ENCODE assay signal across 20 cellular contexts in the genomic region with DNA sequence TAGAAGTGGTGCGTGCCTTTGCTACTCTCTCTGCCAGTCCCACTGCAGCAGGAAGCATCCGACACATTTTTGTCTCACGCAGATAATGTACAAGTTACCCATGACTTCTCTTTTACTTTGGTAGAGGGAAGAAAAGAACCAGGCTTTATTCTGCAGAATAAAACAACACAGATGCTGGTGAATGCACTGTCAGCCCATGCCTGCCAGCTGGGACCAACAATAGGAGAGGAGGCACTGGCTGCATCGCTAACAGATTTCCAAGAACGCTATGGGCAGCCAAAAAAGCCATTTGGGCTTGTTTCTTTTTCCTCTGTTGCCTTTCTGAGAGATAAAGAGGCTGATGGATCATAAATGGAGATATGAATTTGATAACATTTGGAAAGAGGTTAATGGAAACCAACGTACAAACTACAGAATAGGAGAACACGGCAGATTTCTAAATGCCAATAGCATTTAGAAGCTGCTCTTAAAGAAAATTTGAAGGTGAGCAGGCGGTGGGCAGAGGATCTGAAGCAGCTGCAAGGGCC. TPM values are rescaled to one million over a fixed set of nuclear protein-coding genes. Genes with fewer than 3 reads are reported as not detected.
DNase-seq lines count a peak whose midpoint lies in the region; ATAC-seq and TF ChIP-seq lines count a peak whose summit lies in the region.
"Had no signal": no experiment of that assay in that cellular context is flagged by ENCODE, and none has a peak within 500 bp of the region (broad histone marks: within the 10 kb centered on the region; RNA-seq: fewer than 3 reads in every experiment).

No MANE protein-coding gene starts in this region.

- H3K27me3 Mint-ChIP-seq in brain (peaks cover 20% of the 10 kb centered on the region), natural killer cell (ENCODE audit: low read depth in 2 of 2) (no peaks in the 10 kb centered on the region)

- no peak overlapping the region for H3K9ac ChIP-seq in SK-N-SH
- H3K9ac ChIP-seq: GM23248 had no signal

- H3K27me3 ChIP-seq in SK-N-SH (ENCODE audit: insufficient read depth) = no peaks in the 10 kb centered on the region
- no peaks in the 10 kb centered on the region for H3K27me3 ChIP-seq in BE2C
- H3K27me3 ChIP-seq: SJCRH30 had no signal

- TF ChIP-seq CTCF in SK-N-SH (IDR thresholded peaks at IDR 0.05) (no peak), brain (conservative IDR thresholded peaks at IDR 0.05) (no peak), natural killer cell (IDR thresholded peaks at IDR 0.05) (no peak), BE2C (IDR thresholded peaks at IDR 0.05; ENCODE audit: low read depth, low read length) (no peak)

- no peaks in the 10 kb centered on the region for H3F3A ChIP-seq in SK-N-SH (replicated peaks; ENCODE audit: insufficient read depth)

- POLR2A ChIA-PET in SK-N-SH (lab: Yijun Ruan, JAX) = no interaction called here

- 0 out of 2 replicates have a peak, but pooled peaks have one; percentile 8 for TF ChIP-seq RAD21 in SK-N-SH (IDR thresholded peaks at IDR 0.05; ENCODE audit: low read length)

- H3K36me3 ChIP-seq in SK-N-SH (replicated peaks in 1 of 2; ENCODE audit: control insufficient read depth in 1 of 2, insufficient read depth in 2 of 2, low read length in 1 of 2) (no peaks in the 10 kb centered on the region), BE2C (no peaks in the 10 kb centered on the region)
- H3K36me3 ChIP-seq: SJCRH30 had no signal

- no peaks in the 10 kb centered on the region for H4K20me1 ChIP-seq in SK-N-SH (ENCODE audit: insufficient read depth)

- 0 out of 2 replicates have a peak overlapping the region, but pooled peaks have one; percentile 6 for H3K4me2 ChIP-seq in SK-N-SH

- peak overlapping the region; percentile 34 to 95 (median 72) for H3K27ac Mint-ChIP-seq in brain
- peak overlapping the region; percentile 78 to 91 for H3K27ac Mint-ChIP-seq in natural killer cell
- H3K27ac Mint-ChIP-seq: CD8-positive, alpha-beta T cell; H9 had no signal

- H3K79me2 ChIP-seq in SK-N-SH (ENCODE audit: insufficient read depth) = no peaks in the 10 kb centered on the region

- H3K9me2 ChIP-seq in SK-N-SH = no peaks in the 10 kb centered on the region

- H2AFZ ChIP-seq in SK-N-SH (ENCODE audit: low read depth) = peak overlapping the region; percentile 63; the same call in 1 of the 2 replicates
- H2AFZ ChIP-seq: GM23248 had no signal

- CTCF ChIA-PET in SK-N-SH (lab: Yijun Ruan, JAX) = interaction anchor here (0.6 to 3.4 kb wide), 10 partner anchors 13 to 285 kb away, joined by 3 to 42 read pairs (median 4); no protein-coding TSS in a partner anchor

- DNase-seq in SK-N-SH (peak; percentile 48), natural killer cell (no peak), superior temporal gyrus (ENCODE audit: extremely low spot score) (peak; percentile 39), COLO829 (ENCODE audit: low spot score) (no peak), BE2C (no peak)
- no peak for DNase-seq in stimulated activated CD4-positive, alpha-beta T cell treated with anti-CD3 and anti-CD28 coated beads, Interleukin-4, amount 100 ng/mL, for 1 hour
- DNase-seq: Calu3; CD8-positive, alpha-beta T cell; H9; KBM-7; NCI-H1092 treated with DMSO at 0.1 percent for 48 hours; NCI-H1436 treated with DMSO at 0.1 percent for 48 hours; NCI-H1930; NCI-H226; NCI-H524 treated with DMSO at 0.1 percent for 48 hours; NCI-H82 had no signal

- peak overlapping the region; percentile 39 to 82; a peak in 2 of 4 replicates for H3K27ac ChIP-seq in SK-N-SH (ENCODE audit: low read depth in 2 of 2, low read length in 1 of 2)
- H3K27ac ChIP-seq: GM23248, SJCRH30 had no signal

- H3K4me3 ChIP-seq in SK-N-SH (ENCODE audit: low read depth in 2 of 2, low read length in 1 of 2) = no peak overlapping the region; a peak in 1 of 4 replicates
- no peak overlapping the region for H3K4me3 ChIP-seq in BE2C (ENCODE audit: low read depth, low read length)
- H3K4me3 ChIP-seq: GM23248, SJCRH30 had no signal

- no peaks in the 10 kb centered on the region for H3K9me3 ChIP-seq in SK-N-SH
- H3K9me3 ChIP-seq in BE2C = no peaks in the 10 kb centered on the region
- H3K9me3 ChIP-seq: SJCRH30 had no signal

- WGBS in SK-N-SH (ENCODE audit: low lambda C conversion rate) = 22% methylated on average over 8 of the region's 8 CpGs

- peak overlapping the region in 2 of 5 experiments; percentile 6 to 67 for H3K4me3 Mint-ChIP-seq in brain
- peak overlapping the region; percentile 84 for H3K4me3 Mint-ChIP-seq in natural killer cell
- H3K4me3 Mint-ChIP-seq: CD8-positive, alpha-beta T cell; H9 had no signal

- intact Hi-C loops in natural killer cell (cut with micrococcal nuclease) = no loop called here

- peak in 1 of 2 experiments; percentile 49; a peak in 2 of 4 replicates for TF ChIP-seq EP300 in SK-N-SH (IDR thresholded peaks at IDR 0.05; ENCODE audit: borderline replicate concordance in 1 of 2, low read depth in 1 of 2, low read length in 1 of 2)

- peaks cover 4 to 21% (median 11%) of the 10 kb centered on the region in 5 experiments for H3K9me3 Mint-ChIP-seq in brain
- no peaks in the 10 kb centered on the region for H3K9me3 Mint-ChIP-seq in natural killer cell
- H3K9me3 Mint-ChIP-seq: CD8-positive, alpha-beta T cell had no signal

- no peak for ATAC-seq in natural killer cell
- ATAC-seq: CD8-positive, alpha-beta T cell had no signal

- peaks cover 16% of the 10 kb centered on the region for H3K4me1 Mint-ChIP-seq in brain
- H3K4me1 Mint-ChIP-seq in natural killer cell = peaks cover 78 to 82% of the 10 kb centered on the region in 2 donors

- H3K4me1 ChIP-seq in SK-N-SH (ENCODE audit: control insufficient read depth in 1 of 2, insufficient read depth in 2 of 2, low read depth in 1 of 2, low read length in 1 of 2) (peaks cover 0 to 23% of the 10 kb centered on the region in 2 experiments), BE2C (peaks cover 18% of the 10 kb centered on the region)

- H3K36me3 Mint-ChIP-seq in brain = no peaks in the 10 kb centered on the region
- H3K36me3 Mint-ChIP-seq in natural killer cell = no peaks in the 10 kb centered on the region
- H3K36me3 Mint-ChIP-seq: CD8-positive, alpha-beta T cell had no signal

TF ChIP-seq in SK-N-SH, 30 proteins besides CTCF, POLR2A, EP300 and RAD21 (continues in another document):
- TF ChIP-seq ELF1 (IDR thresholded peaks at IDR 0.05) = no peak
- no peak for TF ChIP-seq NFIC (IDR thresholded peaks at IDR 0.05; ENCODE audit: borderline replicate concordance)
- peak; percentile 67; the same call in 1 of the 2 replicates for TF ChIP-seq GATA2 (CRISPR knock-in tag; IDR thresholded peaks at IDR 0.05)
- TF ChIP-seq, protein P1, sequence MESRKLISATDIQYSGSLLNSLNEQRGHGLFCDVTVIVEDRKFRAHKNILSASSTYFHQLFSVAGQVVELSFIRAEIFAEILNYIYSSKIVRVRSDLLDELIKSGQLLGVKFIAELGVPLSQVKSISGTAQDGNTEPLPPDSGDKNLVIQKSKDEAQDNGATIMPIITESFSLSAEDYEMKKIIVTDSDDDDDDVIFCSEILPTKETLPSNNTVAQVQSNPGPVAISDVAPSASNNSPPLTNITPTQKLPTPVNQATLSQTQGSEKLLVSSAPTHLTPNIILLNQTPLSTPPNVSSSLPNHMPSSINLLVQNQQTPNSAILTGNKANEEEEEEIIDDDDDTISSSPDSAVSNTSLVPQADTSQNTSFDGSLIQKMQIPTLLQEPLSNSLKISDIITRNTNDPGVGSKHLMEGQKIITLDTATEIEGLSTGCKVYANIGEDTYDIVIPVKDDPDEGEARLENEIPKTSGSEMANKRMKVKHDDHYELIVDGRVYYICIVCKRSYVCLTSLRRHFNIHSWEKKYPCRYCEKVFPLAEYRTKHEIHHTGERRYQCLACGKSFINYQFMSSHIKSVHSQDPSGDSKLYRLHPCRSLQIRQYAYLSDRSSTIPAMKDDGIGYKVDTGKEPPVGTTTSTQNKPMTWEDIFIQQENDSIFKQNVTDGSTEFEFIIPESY (IDR thresholded peaks at IDR 0.05; ENCODE audit: borderline replicate concordance, low read depth) = no peak
- TF ChIP-seq, protein P2, sequence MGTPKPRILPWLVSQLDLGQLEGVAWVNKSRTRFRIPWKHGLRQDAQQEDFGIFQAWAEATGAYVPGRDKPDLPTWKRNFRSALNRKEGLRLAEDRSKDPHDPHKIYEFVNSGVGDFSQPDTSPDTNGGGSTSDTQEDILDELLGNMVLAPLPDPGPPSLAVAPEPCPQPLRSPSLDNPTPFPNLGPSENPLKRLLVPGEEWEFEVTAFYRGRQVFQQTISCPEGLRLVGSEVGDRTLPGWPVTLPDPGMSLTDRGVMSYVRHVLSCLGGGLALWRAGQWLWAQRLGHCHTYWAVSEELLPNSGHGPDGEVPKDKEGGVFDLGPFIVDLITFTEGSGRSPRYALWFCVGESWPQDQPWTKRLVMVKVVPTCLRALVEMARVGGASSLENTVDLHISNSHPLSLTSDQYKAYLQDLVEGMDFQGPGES (IDR thresholded peaks at IDR 0.05; ENCODE audit: low read depth, low read length) = no peak
- TF ChIP-seq, protein P3, sequence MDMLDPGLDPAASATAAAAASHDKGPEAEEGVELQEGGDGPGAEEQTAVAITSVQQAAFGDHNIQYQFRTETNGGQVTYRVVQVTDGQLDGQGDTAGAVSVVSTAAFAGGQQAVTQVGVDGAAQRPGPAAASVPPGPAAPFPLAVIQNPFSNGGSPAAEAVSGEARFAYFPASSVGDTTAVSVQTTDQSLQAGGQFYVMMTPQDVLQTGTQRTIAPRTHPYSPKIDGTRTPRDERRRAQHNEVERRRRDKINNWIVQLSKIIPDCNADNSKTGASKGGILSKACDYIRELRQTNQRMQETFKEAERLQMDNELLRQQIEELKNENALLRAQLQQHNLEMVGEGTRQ (IDR thresholded peaks at IDR 0.05; ENCODE audit: borderline replicate concordance, low read depth, low read length) = no peak
- TF ChIP-seq TAF1 (IDR thresholded peaks at IDR 0.05; ENCODE audit: borderline replicate concordance, low read depth, low read length) = no peak
- no peak for TF ChIP-seq TEAD4 (IDR thresholded peaks at IDR 0.05; ENCODE audit: borderline replicate concordance, insufficient read depth)
- TF ChIP-seq RFX5 (IDR thresholded peaks at IDR 0.05; ENCODE audit: low read length) = no peak
- no peak for TF ChIP-seq YY1 (IDR thresholded peaks at IDR 0.05; ENCODE audit: low read depth)
- peak; percentile 24 for TF ChIP-seq CHD2 (IDR thresholded peaks at IDR 0.05; ENCODE audit: low read length, partially characterized antibody)
- no peak for TF ChIP-seq TCF12 (IDR thresholded peaks at IDR 0.05)
- TF ChIP-seq, protein P4, sequence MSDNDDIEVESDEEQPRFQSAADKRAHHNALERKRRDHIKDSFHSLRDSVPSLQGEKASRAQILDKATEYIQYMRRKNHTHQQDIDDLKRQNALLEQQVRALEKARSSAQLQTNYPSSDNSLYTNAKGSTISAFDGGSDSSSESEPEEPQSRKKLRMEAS (IDR thresholded peaks at IDR 0.05; ENCODE audit: low read depth) = no peak
- no peak for TF ChIP-seq GABPA (IDR thresholded peaks at IDR 0.05; ENCODE audit: low read depth)

RNA-seq across cellular contexts. Expression of a gene that starts 47.5 kb away (rescaled TPM):
- 0.38 and 0.71 TPM in 2 replicates for polyA plus RNA-seq in SK-N-SH (2012; rRNA removed)
- polyA plus RNA-seq in SK-N-SH (2012; cell fraction: cytosol; rRNA removed) = 0.39 and 0.67 TPM in 2 replicates
- 0.77 and 1.4 TPM in 2 replicates for polyA plus RNA-seq in SK-N-SH (2012; cell fraction: nucleus; rRNA removed)
- polyA plus RNA-seq in brain (ENCODE audit: insufficient read depth, low read depth, low replicate concordance) = 176 TPM
- total RNA-seq in natural killer cell = 100 to 1,000 TPM in 2 of 3 donors, 10 to 100 TPM in 1; 88.8 to 107 (median 101) TPM
- 24.1 TPM for polyA plus RNA-seq in BE2C (2012; ENCODE audit: insufficient read depth, insufficient read length, low read depth)
- total RNA-seq: CD8-positive, alpha-beta T cell; OCI-LY7 had no signal

Comparison
In these comparisons a context has a peak if more than half of its experiments do, and no peak if none do; other contexts are left out.
1. DNase-seq: peak in SK-N-SH (single experiment) and superior temporal gyrus (single experiment); none in natural killer cell (single experiment), COLO829 (single experiment), stimulated activated CD4-positive, alpha-beta T cell treated with anti-CD3 and anti-CD28 coated beads, Interleukin-4, amount 100 ng/mL, for 1 hour (single experiment) and BE2C (single experiment).
2. RNA of a gene that starts 47.5 kb away (polyA plus RNA-seq): 176 TPM in brain (single experiment); 0.38 to 1.4 TPM in SK-N-SH; every median in the first group is over 10 times any median in the second.